In genomic region chr3:123722021-123722420, GRCh38 we compare ENCODE assay signal across 29 cellular contexts.
"Had no signal": no experiment of that assay in that cellular context is flagged by ENCODE, and none has a peak within 500 bp of the region (broad histone marks: within the 10 kb centered on the region; RNA-seq: fewer than 3 reads in every experiment).

No MANE protein-coding gene starts in this region.

- ATAC-seq: heart right ventricle; left lung; lower lobe of right lung; mucosa of descending colon; pancreas; psoas muscle; stimulated activated naive B cell treated with anti-CD40 and anti-IgM and Interleukin-4, amounts not matched to agents 10 μg/mL and 1 μg/mL and 100 μg/mL, for 72 hours had no signal

- H3K36me3 Mint-ChIP-seq: activated naive CD4-positive, alpha-beta T cell treated with anti-CD3 and anti-CD28 coated beads, Interleukin-2, amount 10 ng/mL, durations not matched to agents 7 days and 5 days; activated naive CD8-positive, alpha-beta T cell treated with anti-CD3 and anti-CD28 coated beads, Interleukin-2, amount 10 ng/mL, durations not matched to agents 7 days and 5 days; stimulated activated naive B cell treated with anti-CD40 and anti-IgM and Interleukin-4, amounts not matched to agents 10 μg/mL and 1 μg/mL and 100 μg/mL, for 72 hours had no signal

- H3K27me3 ChIP-seq: breast epithelium, heart right ventricle, left lung, pancreas, right atrium auricular region, stomach, suprapubic skin, tibial nerve had no signal

- H3K9me3 ChIP-seq: breast epithelium, heart right ventricle, left lung, lower lobe of right lung, mucosa of descending colon, pancreas, psoas muscle, right atrium auricular region, stomach, suprapubic skin, tibial nerve had no signal

- DNase-seq: activated CD4-positive, alpha-beta memory T cell treated with anti-CD3 and anti-CD28 coated beads, Interleukin-2, amount 10 ng/mL, durations not matched to agents 7 days and 5 days; activated CD4-positive, alpha-beta T cell treated with anti-CD3 and anti-CD28 coated beads, Interleukin-2, amount 10 ng/mL, durations not matched to agents 24 days and 14 days; activated CD4-positive, CD25-positive, alpha-beta regulatory T cell treated with anti-CD3 and anti-CD28 coated beads, Interleukin-2, amount 50 U/mL, for 72 hours; activated CD8-positive, alpha-beta memory T cell treated with anti-CD3 and anti-CD28 coated beads, Interleukin-2, amount 50 U/mL, for 48 hours; activated gamma-delta T cell; activated naive CD4-positive, alpha-beta T cell treated with anti-CD3 and anti-CD28 coated beads, Interleukin-2, amount 10 ng/mL, durations not matched to agents 7 days and 5 days; activated naive CD8-positive, alpha-beta T cell treated with anti-CD3 and anti-CD28 coated beads, Interleukin-2, amount 10 ng/mL, durations not matched to agents 7 days and 5 days; activated T-cell treated with anti-CD3 and anti-CD28 coated beads, Interleukin-2, amount 50 U/mL, for 24 hours; central memory CD4-positive, alpha-beta T cell; foreskin fibroblast; heart right ventricle; kidney glomerular epithelial cell; lower lobe of right lung; mucosa of descending colon; nephron progenitor cell; nucleus accumbens; pancreas; psoas muscle; stimulated activated CD4-positive, alpha-beta T cell treated with anti-CD3 and anti-CD28 coated beads, Interleukin-15, amount 100 ng/mL, for 24 hours; stimulated activated CD4-positive, alpha-beta T cell treated with anti-CD3 and anti-CD28 coated beads, Interleukin-2, amount 100 ng/mL, for 24 hours; stimulated activated naive B cell treated with anti-CD40 and anti-IgM and Interleukin-4, amounts not matched to agents 10 μg/mL and 1 μg/mL and 100 μg/mL, for 72 hours; stomach; T-helper 9 cell had no signal

- H3K4me1 ChIP-seq: breast epithelium, pancreas, psoas muscle had no signal

- H3K36me3 ChIP-seq: breast epithelium, heart right ventricle, left lung, lower lobe of right lung, pancreas, right atrium auricular region, stomach, suprapubic skin, tibial nerve had no signal

- H3K27ac ChIP-seq: heart right ventricle, left lung, lower lobe of right lung, pancreas, psoas muscle, right atrium auricular region, suprapubic skin, tibial nerve had no signal

- H3K4me1 Mint-ChIP-seq: activated CD4-positive, alpha-beta memory T cell treated with anti-CD3 and anti-CD28 coated beads, Interleukin-2, amount 10 ng/mL, durations not matched to agents 7 days and 5 days; activated naive CD4-positive, alpha-beta T cell treated with anti-CD3 and anti-CD28 coated beads, Interleukin-2, amount 10 ng/mL, durations not matched to agents 7 days and 5 days; activated naive CD8-positive, alpha-beta T cell treated with anti-CD3 and anti-CD28 coated beads, Interleukin-2, amount 10 ng/mL, durations not matched to agents 7 days and 5 days had no signal

- H3K4me3 Mint-ChIP-seq: activated CD4-positive, alpha-beta memory T cell treated with anti-CD3 and anti-CD28 coated beads, Interleukin-2, amount 10 ng/mL, durations not matched to agents 7 days and 5 days; activated CD4-positive, alpha-beta T cell treated with anti-CD3 and anti-CD28 coated beads, Interleukin-2, amount 10 ng/mL, durations not matched to agents 24 days and 14 days; activated naive CD4-positive, alpha-beta T cell treated with anti-CD3 and anti-CD28 coated beads, Interleukin-2, amount 10 ng/mL, durations not matched to agents 7 days and 5 days; activated naive CD8-positive, alpha-beta T cell treated with anti-CD3 and anti-CD28 coated beads, Interleukin-2, amount 10 ng/mL, durations not matched to agents 7 days and 5 days; activated T-cell treated with anti-CD3 and anti-CD28 coated beads, Interleukin-2, amount 50 U/mL, for 24 hours; nephron progenitor cell; stimulated activated naive B cell treated with anti-CD40 and anti-IgM and Interleukin-4, amounts not matched to agents 10 μg/mL and 1 μg/mL and 100 μg/mL, for 72 hours; T-helper 1 cell treated with Interleukin-12 subunit alpha and Interleukin-12 subunit beta and Interleukin-4 antibody, amounts not matched to agents 30 μg/mL and 1 μg/mL, for 36 hours had no signal

- H3K4me3 ChIP-seq: breast epithelium, heart right ventricle, left lung, lower lobe of right lung, mucosa of descending colon, pancreas, psoas muscle, right atrium auricular region, stomach, suprapubic skin, tibial nerve had no signal

- H3K27me3 Mint-ChIP-seq: activated CD4-positive, alpha-beta T cell treated with anti-CD3 and anti-CD28 coated beads, Interleukin-2, amount 10 ng/mL, durations not matched to agents 24 days and 14 days; stimulated activated naive B cell treated with anti-CD40 and anti-IgM and Interleukin-4, amounts not matched to agents 10 μg/mL and 1 μg/mL and 100 μg/mL, for 72 hours had no signal

- H3K9me3 Mint-ChIP-seq: activated CD4-positive, alpha-beta memory T cell treated with anti-CD3 and anti-CD28 coated beads, Interleukin-2, amount 10 ng/mL, durations not matched to agents 7 days and 5 days; activated CD4-positive, alpha-beta T cell treated with anti-CD3 and anti-CD28 coated beads, Interleukin-2, amount 10 ng/mL, durations not matched to agents 24 days and 14 days; activated naive CD4-positive, alpha-beta T cell treated with anti-CD3 and anti-CD28 coated beads, Interleukin-2, amount 10 ng/mL, durations not matched to agents 7 days and 5 days; activated naive CD8-positive, alpha-beta T cell treated with anti-CD3 and anti-CD28 coated beads, Interleukin-2, amount 10 ng/mL, durations not matched to agents 7 days and 5 days; activated T-cell treated with anti-CD3 and anti-CD28 coated beads, Interleukin-2, amount 50 U/mL, for 24 hours; nephron progenitor cell; stimulated activated naive B cell treated with anti-CD40 and anti-IgM and Interleukin-4, amounts not matched to agents 10 μg/mL and 1 μg/mL and 100 μg/mL, for 72 hours; T-helper 1 cell treated with Interleukin-12 subunit alpha and Interleukin-12 subunit beta and Interleukin-4 antibody, amounts not matched to agents 30 μg/mL and 1 μg/mL, for 36 hours had no signal

- H3K27ac Mint-ChIP-seq: activated CD4-positive, alpha-beta memory T cell treated with anti-CD3 and anti-CD28 coated beads, Interleukin-2, amount 10 ng/mL, durations not matched to agents 7 days and 5 days; activated CD4-positive, alpha-beta T cell treated with anti-CD3 and anti-CD28 coated beads, Interleukin-2, amount 10 ng/mL, durations not matched to agents 24 days and 14 days; activated naive CD4-positive, alpha-beta T cell treated with anti-CD3 and anti-CD28 coated beads, Interleukin-2, amount 10 ng/mL, durations not matched to agents 7 days and 5 days; activated naive CD8-positive, alpha-beta T cell treated with anti-CD3 and anti-CD28 coated beads, Interleukin-2, amount 10 ng/mL, durations not matched to agents 7 days and 5 days; activated T-cell treated with anti-CD3 and anti-CD28 coated beads, Interleukin-2, amount 50 U/mL, for 24 hours; nephron progenitor cell; stimulated activated naive B cell treated with anti-CD40 and anti-IgM and Interleukin-4, amounts not matched to agents 10 μg/mL and 1 μg/mL and 100 μg/mL, for 72 hours; T-helper 1 cell treated with Interleukin-12 subunit alpha and Interleukin-12 subunit beta and Interleukin-4 antibody, amounts not matched to agents 30 μg/mL and 1 μg/mL, for 36 hours had no signal
